15 cellular contexts compared by ENCODE assay signal in genomic region chr3:61666615-61667320, GRCh38.
"Had no signal": no experiment of that assay in that cellular context is flagged by ENCODE, and none has a peak within 500 bp of the region (broad histone marks: within the 10 kb centered on the region; RNA-seq: fewer than 3 reads in every experiment).

No MANE protein-coding gene starts in this region.

- H3K4me2 ChIP-seq: hepatocyte had no signal

- ATAC-seq: naive thymus-derived CD8-positive, alpha-beta T cell; pancreas; stimulated activated effector memory CD8-positive, alpha-beta T cell treated with anti-CD3 and anti-CD28 coated beads, Interleukin-12 subunit alpha, Interleukin-12 subunit beta, amount 100 ng/mL, for 72 hours; upper lobe of right lung had no signal

- H2AFZ ChIP-seq: hepatocyte had no signal

- H3K9me3 ChIP-seq: mucosa of descending colon, pancreas, sigmoid colon, thoracic aorta, upper lobe of right lung had no signal

- H3K4me1 ChIP-seq: pancreas had no signal

- H3K27ac ChIP-seq: hepatocyte, pancreas, thoracic aorta, upper lobe of right lung had no signal

- H3K27me3 ChIP-seq: hepatocyte, pancreas, sigmoid colon, upper lobe of right lung had no signal

- H3K4me3 ChIP-seq: hepatocyte, mucosa of descending colon, pancreas, sigmoid colon, thoracic aorta, upper lobe of right lung had no signal

- DNase-seq: activated CD4-positive, alpha-beta T cell treated with anti-CD3 and anti-CD28 coated beads, Interleukin-2, amount 10 ng/mL, durations not matched to agents 7 days and 5 days; activated CD8-positive, alpha-beta memory T cell treated with anti-CD3 and anti-CD28 coated beads, Interleukin-2, amount 50 U/mL, for 48 hours; activated gamma-delta T cell treated with Interleukin-2 at 50 U/mL for 16 hours; activated naive CD8-positive, alpha-beta T cell treated with anti-CD3 and anti-CD28 coated beads for 36 hours; cerebellar nuclear complex; endodermal cell; naive thymus-derived CD8-positive, alpha-beta T cell; pancreas; sigmoid colon; stimulated activated CD4-positive, alpha-beta T cell treated with anti-CD3 and anti-CD28 coated beads, Interleukin-1b, Interleukin-23, amount 100 ng/mL, for 48 hours; upper lobe of right lung had no signal

- H3K36me3 ChIP-seq: pancreas, sigmoid colon, thoracic aorta, upper lobe of right lung had no signal
